Comparison of ENCODE assay signal across 8 cellular contexts in genomic region chr2:158885018-158885675, GRCh38.
A peak's percentile ranks its signal among the peaks of the same experiment; 100 is the strongest.
DNase-seq lines count a peak whose midpoint lies in the region; ATAC-seq, FAIRE-seq and TF ChIP-seq lines count a peak whose summit lies in the region.
"Not testable (repeated sequence)": the region's sequence is repeated elsewhere in the genome, so short reads cannot be mapped to it uniquely, and the experiment has no call there.

No MANE protein-coding gene starts in this region.

- not testable (repeated sequence) for H3K9me3 Mint-ChIP-seq in activated CD4-positive, alpha-beta memory T cell treated with anti-CD3 and anti-CD28 coated beads, Interleukin-2, amount 10 ng/mL, durations not matched to agents 7 days and 5 days

- 54% methylated on average over 8 of the region's 8 CpGs for WGBS in A549 (ENCODE audit: missing lambda C conversion rate)
- 36% methylated on average over 8 of the region's 8 CpGs for WGBS in GM12878 (ENCODE audit: insufficient coverage, insufficient replicate concordance, low lambda C conversion rate, missing lambda C conversion rate)

- H3K9me3 ChIP-seq in A549; RWPE2 (ENCODE audit: severe bottlenecking); GM12878 (replicated peaks; ENCODE audit: control insufficient read depth, insufficient read depth, low read length); keratinocyte (ENCODE audit: control insufficient read depth, low read depth, low read length): not testable (repeated sequence)

- SMC1A ChIA-PET in GM12878 (lab: Charles Lee; ENCODE audit: uncharacterized antibody, unreplicated experiment), result interaction anchor here (1.4 kb wide), 1 partner anchor 18 kb away, joined by 3 read pairs; no protein-coding TSS in a partner anchor

- H3K36me3 Mint-ChIP-seq in activated CD4-positive, alpha-beta memory T cell treated with anti-CD3 and anti-CD28 coated beads, Interleukin-2, amount 10 ng/mL, durations not matched to agents 7 days and 5 days (ENCODE audit: low read depth), result not testable (repeated sequence)

- H3K79me2 ChIP-seq in GM12878 (ENCODE audit: control insufficient read depth, insufficient read depth, low read length); keratinocyte (ENCODE audit: control insufficient read depth, insufficient read depth, low read length): not testable (repeated sequence)

- not testable (repeated sequence) for H3K36me3 ChIP-seq in RWPE2 (ENCODE audit: low read depth); GM12878 (ENCODE audit: control insufficient read depth in 2 of 2, insufficient read depth in 2 of 2, low read length in 1 of 2); keratinocyte (ENCODE audit: control insufficient read depth in 2 of 2, extremely low read depth in 1 of 2, insufficient read depth in 2 of 2, low read length in 2 of 2)

- not testable (repeated sequence) for H3K9ac ChIP-seq in GM12878 (ENCODE audit: control insufficient read depth, insufficient read depth, low read length)
- peak overlapping the region; percentile 68 for H3K9ac ChIP-seq in keratinocyte (ENCODE audit: control insufficient read depth, extremely low read depth, insufficient read depth, low read length)

- POLR2A ChIA-PET in A549 (lab: Yijun Ruan, JAX); activated CD4-positive, alpha-beta memory T cell treated with anti-CD3 and anti-CD28 coated beads, Interleukin-2, amount 10 ng/mL, durations not matched to agents 7 days and 5 days (lab: Charles Lee); GM12878 (lab: Charles Lee): not testable (repeated sequence)

- not testable (repeated sequence) for H3K27ac ChIP-seq in A549; GM12878 (ENCODE audit: control insufficient read depth, insufficient read depth)
- H3K27ac ChIP-seq in RWPE2 (ENCODE audit: poor library complexity, severe bottlenecking), result peak overlapping the region; percentile 97
- peak overlapping the region; percentile 72 for H3K27ac ChIP-seq in keratinocyte (ENCODE audit: control insufficient read depth, insufficient read depth, low read length)

- BruUV-seq in GM12878 (replicated peaks; lab: Mats Ljungman, UMichigan), result not testable (repeated sequence)

- TF ChIP-seq POLR2A in A549 (IDR thresholded peaks at IDR 0.05; ENCODE audit: low read length); GM12878 (IDR thresholded peaks at IDR 0.05; ENCODE audit: low read depth, low read length): not testable (repeated sequence)

- DNase-seq in A549 (ENCODE audit: low read depth in 1 of 2, low spot score in 1 of 2); RWPE2 (ENCODE audit: low spot score); GM12878 (ENCODE audit: low read depth, low spot score); keratinocyte (ENCODE audit: low read depth, low spot score): not testable (repeated sequence)
- DNase-seq in HK-2 (ENCODE audit: unreplicated experiment), result peak; percentile 21
- DNase-seq in activated CD4-positive, alpha-beta memory T cell treated with anti-CD3 and anti-CD28 coated beads, Interleukin-2, amount 10 ng/mL, durations not matched to agents 7 days and 5 days, result peak; percentile 22
- peak; percentile 8 to 34 for DNase-seq in stimulated activated CD4-positive, alpha-beta T cell treated with anti-CD3 and anti-CD28 coated beads, Interleukin-12 subunit alpha, Interleukin-12 subunit beta, amount 100 ng/mL, for 24 hours (ENCODE audit: low read depth in 2 of 2)
- DNase-seq in stimulated activated CD4-positive, alpha-beta T cell treated with anti-CD3 and anti-CD28 coated beads, TNF-alpha, amount 100 ng/mL, for 48 hours (ENCODE audit: low read depth in 3 of 3), result peak; percentile 14 to 17 (median 14)

- intact Hi-C loops in GM12878 (cut with micrococcal nuclease; ENCODE audit: unreplicated experiment), result not testable (repeated sequence)

- not testable (repeated sequence) for H3K27me3 ChIP-seq in RWPE2 (ENCODE audit: insufficient read depth, poor library complexity, severe bottlenecking); GM12878 (replicated peaks in 1 of 2; ENCODE audit: control insufficient read depth in 2 of 2, insufficient read depth in 2 of 2, low read length in 1 of 2); keratinocyte (ENCODE audit: control insufficient read depth, extremely low read depth, insufficient read depth, low read length)

- not testable (repeated sequence) for H3K4me3 ChIP-seq in A549; RWPE2 (ENCODE audit: severe bottlenecking); GM12878
- H3K4me3 ChIP-seq in keratinocyte (ENCODE audit: control insufficient read depth in 2 of 3, extremely low read depth in 1 of 3, insufficient read depth in 2 of 3, low read depth in 1 of 3, low read length in 3 of 3), result peak overlapping the region in 1 of 3 experiments; percentile 59

- TF ChIP-seq EP300 in A549 (IDR thresholded peaks at IDR 0.05); GM12878 (IDR thresholded peaks at IDR 0.05; ENCODE audit: borderline replicate concordance in 1 of 2, control insufficient read depth in 1 of 2, low read depth in 2 of 2, low read length in 2 of 2): not testable (repeated sequence)

- CTCF ChIA-PET in A549 (lab: Yijun Ruan, JAX), result interaction anchor here (1.1 to 1.5 kb wide), 3 partner anchors 234 to 849 kb away, joined by 3 to 4 read pairs (median 3); no protein-coding TSS in a partner anchor
- CTCF ChIA-PET in activated CD4-positive, alpha-beta memory T cell treated with anti-CD3 and anti-CD28 coated beads, Interleukin-2, amount 10 ng/mL, durations not matched to agents 7 days and 5 days (lab: Charles Lee), result not testable (repeated sequence)
- CTCF ChIA-PET in GM12878 (lab: Yijun Ruan, JAX), result interaction anchor here (1.6 kb wide), 1 partner anchor 234 kb away, joined by 6 read pairs; no protein-coding TSS in a partner anchor

- peak; percentile 19 to 29; a peak in 3 of 5 replicates for TF ChIP-seq RAD21 in A549 (conservative IDR thresholded peaks at IDR 0.05 in 1 of 2, IDR thresholded peaks at IDR 0.05 in 1 of 2)
- TF ChIP-seq RAD21 in GM12878 (IDR thresholded peaks at IDR 0.05; ENCODE audit: insufficient read depth, low read depth, low read length), result 0 out of 2 replicates have a peak, but pooled peaks have one; percentile 3

- not testable (repeated sequence) for H3K4me2 ChIP-seq in A549; GM12878 (ENCODE audit: control insufficient read depth, insufficient read depth)
- H3K4me2 ChIP-seq in keratinocyte (ENCODE audit: control insufficient read depth, extremely low read depth, insufficient read depth, low read depth, low read length), result peak overlapping the region; percentile 81

- H3K9me1 ChIP-seq in keratinocyte (ENCODE audit: control insufficient read depth, extremely low read depth, insufficient read depth, low read length), result not testable (repeated sequence)

- not testable (repeated sequence) for H2AFZ ChIP-seq in GM12878 (ENCODE audit: control insufficient read depth, low read depth, low read length)
- H2AFZ ChIP-seq in keratinocyte (ENCODE audit: control insufficient read depth, low read length), result peak overlapping the region; percentile 61

- H3K4me1 Mint-ChIP-seq in activated CD4-positive, alpha-beta memory T cell treated with anti-CD3 and anti-CD28 coated beads, Interleukin-2, amount 10 ng/mL, durations not matched to agents 7 days and 5 days, result not testable (repeated sequence)

- not testable (repeated sequence) for H4K20me1 ChIP-seq in GM12878 (ENCODE audit: control insufficient read depth, insufficient read depth); keratinocyte (ENCODE audit: control insufficient read depth, extremely low read depth, insufficient read depth, low read length)

- H3K27ac Mint-ChIP-seq in activated CD4-positive, alpha-beta memory T cell treated with anti-CD3 and anti-CD28 coated beads, Interleukin-2, amount 10 ng/mL, durations not matched to agents 7 days and 5 days, result not testable (repeated sequence)

- not testable (repeated sequence) for ATAC-seq in A549; RWPE2 (ENCODE audit: low read depth); GM12878

- in situ Hi-C loops in GM12878 (cut with MboI), result not testable (repeated sequence)

- H3K4me3 Mint-ChIP-seq in activated CD4-positive, alpha-beta memory T cell treated with anti-CD3 and anti-CD28 coated beads, Interleukin-2, amount 10 ng/mL, durations not matched to agents 7 days and 5 days, result not testable (repeated sequence)

- not testable (repeated sequence) for TF ChIP-seq CTCF in A549 (IDR thresholded peaks at IDR 0.05); GM12878 (IDR thresholded peaks at IDR 0.05 in 2 of 3, conservative IDR thresholded peaks at IDR 0.05 in 1 of 3; ENCODE audit: control insufficient read depth in 2 of 3, extremely low read depth in 1 of 3, insufficient read depth in 1 of 3, low read depth in 3 of 3, low read length in 3 of 3)
- TF ChIP-seq CTCF in RWPE2 (IDR thresholded peaks at IDR 0.05; ENCODE audit: poor library complexity, severe bottlenecking), result peak; percentile 77
- TF ChIP-seq CTCF in keratinocyte (optimal IDR thresholded peaks at IDR 0.05 in 1 of 3, IDR thresholded peaks at IDR 0.05 in 1 of 3, conservative IDR thresholded peaks at IDR 0.05 in 1 of 3; ENCODE audit: extremely low read depth in 1 of 3, insufficient read depth in 2 of 3, low read length in 3 of 3), result peak in 1 of 3 experiments; percentile 5

- RAD21 ChIA-PET in GM12878 (lab: Charles Lee; ENCODE audit: unreplicated experiment), result not testable (repeated sequence)

- FAIRE-seq in A549 (lab: Jason Lieb, UNC); GM12878 (lab: Jason Lieb, UNC); keratinocyte (lab: Jason Lieb, UNC): not testable (repeated sequence)

- H3K4me1 ChIP-seq in A549; GM12878 (ENCODE audit: control insufficient read depth, insufficient read depth, low read length): not testable (repeated sequence)
- H3K4me1 ChIP-seq in RWPE2 (ENCODE audit: insufficient read depth, poor library complexity, severe bottlenecking) (peaks cover 38% of the 10 kb centered on the region), keratinocyte (ENCODE audit: control insufficient read depth, extremely low read depth, insufficient read depth, low read length) (peaks cover 34% of the 10 kb centered on the region)

- dilution Hi-C loops in keratinocyte (cut with MboI; ENCODE audit: extremely low pct_ligation_motif_present, low sequenced_read_pairs), result not testable (repeated sequence)

- H3K27me3 Mint-ChIP-seq in activated CD4-positive, alpha-beta memory T cell treated with anti-CD3 and anti-CD28 coated beads, Interleukin-2, amount 10 ng/mL, durations not matched to agents 7 days and 5 days, result not testable (repeated sequence)
